24 cellular contexts compared by ENCODE assay signal in the genomic region with DNA sequence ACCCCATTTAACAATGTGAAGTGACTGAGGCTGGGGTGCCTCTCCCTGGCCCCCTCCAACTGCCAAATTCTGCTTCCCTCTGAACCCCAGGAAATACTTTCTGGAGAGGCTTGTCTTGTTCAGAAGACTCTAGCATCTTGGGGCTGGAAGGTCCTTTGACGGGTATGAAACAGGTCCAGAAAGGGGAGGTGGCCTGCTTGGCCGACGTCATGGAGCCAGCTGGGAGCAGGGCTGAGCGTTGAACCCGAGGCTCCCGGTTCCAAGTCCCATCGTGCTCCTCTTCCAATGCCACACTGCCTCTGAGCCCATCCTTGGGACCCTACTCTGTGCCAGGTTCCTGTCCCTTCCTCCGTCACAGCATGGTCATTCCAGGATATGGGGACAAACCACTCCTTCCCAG.
"Had no signal": no experiment of that assay in that cellular context is flagged by ENCODE, and none has a peak within 500 bp of the region (broad histone marks: within the 10 kb centered on the region; RNA-seq: fewer than 3 reads in every experiment).

No MANE protein-coding gene starts in this region.

- H3K9me3 Mint-ChIP-seq: mesothelial cell of epicardium; naive B cell; natural killer cell; stimulated activated memory B cell treated with anti-CD40 and anti-IgM and Interleukin-4, amounts not matched to agents 10 μg/mL and 1 μg/mL and 100 μg/mL, for 72 hours; stimulated activated naive CD8-positive, alpha-beta T cell treated with anti-CD3 and anti-CD28 coated beads, Interleukin-15, amount 100 ng/mL, for 72 hours had no signal

- H3K27me3 Mint-ChIP-seq: naive B cell; stimulated activated memory B cell treated with anti-CD40 and anti-IgM and Interleukin-4, amounts not matched to agents 10 μg/mL and 1 μg/mL and 100 μg/mL, for 72 hours; stimulated activated naive CD8-positive, alpha-beta T cell treated with anti-CD3 and anti-CD28 coated beads, Interleukin-15, amount 100 ng/mL, for 72 hours had no signal

- DNase-seq: hippocampal formation; kidney glomerular epithelial cell; left cardiac atrium; left lung; mesendoderm; naive B cell; natural killer cell; pancreas; retina; small intestine; spleen; stimulated activated CD4-positive, alpha-beta T cell treated with anti-CD3 and anti-CD28 coated beads, Interleukin-4, amount 100 ng/mL, for 24 hours; stimulated activated naive CD4-positive, alpha-beta T cell treated with Interleukin-2 at 50 U/mL for 16 hours; stimulated activated naive CD8-positive, alpha-beta T cell treated with anti-CD3 and anti-CD28 coated beads, Interleukin-15, amount 100 ng/mL, for 72 hours; substantia nigra; thyroid gland; transverse colon; upper lobe of left lung had no signal

- H3K27ac Mint-ChIP-seq: mesothelial cell of epicardium; naive B cell; natural killer cell; stimulated activated memory B cell treated with anti-CD40 and anti-IgM and Interleukin-4, amounts not matched to agents 10 μg/mL and 1 μg/mL and 100 μg/mL, for 72 hours had no signal

- H3K36me3 Mint-ChIP-seq: naive B cell, natural killer cell had no signal

- H3K4me3 Mint-ChIP-seq: mesothelial cell of epicardium; naive B cell; natural killer cell; stimulated activated memory B cell treated with anti-CD40 and anti-IgM and Interleukin-4, amounts not matched to agents 10 μg/mL and 1 μg/mL and 100 μg/mL, for 72 hours; stimulated activated naive CD8-positive, alpha-beta T cell treated with anti-CD3 and anti-CD28 coated beads, Interleukin-15, amount 100 ng/mL, for 72 hours had no signal

- H3K27me3 ChIP-seq: left lung, pancreas, spleen, thyroid gland, transverse colon, upper lobe of left lung, vagina had no signal

- H3K9me3 ChIP-seq: left lung, pancreas, prostate gland, spleen, thyroid gland, transverse colon, upper lobe of left lung, vagina had no signal

- H3K4me1 ChIP-seq: left lung, pancreas, prostate gland, thyroid gland, transverse colon, upper lobe of left lung, vagina had no signal

- H3K27ac ChIP-seq: left lung, pancreas, prostate gland, thyroid gland, transverse colon, upper lobe of left lung, vagina had no signal

- H3K4me1 Mint-ChIP-seq: mesothelial cell of epicardium; natural killer cell; stimulated activated naive CD8-positive, alpha-beta T cell treated with anti-CD3 and anti-CD28 coated beads, Interleukin-15, amount 100 ng/mL, for 72 hours had no signal

- H3K4me3 ChIP-seq: left lung, lung, pancreas, prostate gland, spleen, thyroid gland, transverse colon, upper lobe of left lung, vagina had no signal

- ATAC-seq: left cardiac atrium; left lung; natural killer cell; pancreas; right cardiac atrium; stimulated activated memory B cell treated with anti-CD40 and anti-IgM and Interleukin-4, amounts not matched to agents 10 μg/mL and 1 μg/mL and 100 μg/mL, for 72 hours; stimulated activated naive CD8-positive, alpha-beta T cell treated with anti-CD3 and anti-CD28 coated beads, Interleukin-15, amount 100 ng/mL, for 72 hours had no signal
